Comparison of ENCODE assay signal across 7 cellular contexts in the genomic region with DNA sequence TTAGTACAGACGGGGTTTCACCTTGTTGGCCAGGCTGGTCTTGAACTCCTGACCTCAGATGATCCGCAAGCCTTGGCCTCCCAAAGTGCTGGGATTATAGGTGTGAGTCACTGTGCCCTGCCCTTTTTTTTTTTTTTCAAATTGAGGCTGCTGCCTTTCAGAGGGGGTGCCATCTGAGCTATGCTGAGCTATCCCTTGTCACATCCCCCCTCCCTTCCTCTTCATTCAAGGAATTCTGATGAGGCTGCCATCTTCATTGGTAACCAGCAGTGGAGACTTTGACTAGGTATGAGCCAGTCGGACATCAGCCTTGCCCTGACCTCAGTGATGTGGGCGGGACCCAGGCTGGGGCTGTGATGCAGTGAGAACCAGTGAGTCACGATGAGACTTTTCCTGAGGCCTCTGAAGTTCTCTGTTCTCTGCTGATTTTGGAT. TPM values are rescaled to one million over a fixed set of nuclear protein-coding genes. Genes with fewer than 3 reads are reported as not detected.
DNase-seq lines count a peak whose midpoint lies in the region; ATAC-seq, FAIRE-seq and TF ChIP-seq lines count a peak whose summit lies in the region.

No MANE protein-coding gene starts in this region.

- no peak for TF ChIP-seq CTCF in kidney (IDR thresholded peaks at IDR 0.05; ENCODE audit: borderline replicate concordance, extremely low read depth, insufficient read depth)

- no peak overlapping the region for H3K27ac ChIP-seq in kidney (ENCODE audit: low read depth in 2 of 2, low read length in 2 of 2)

- no peak overlapping the region for H3K9ac ChIP-seq in kidney (ENCODE audit: low read length in 2 of 2)

- DNase-seq in GOT3 (lab: John Stamatoyannopoulos, UW) (peak; percentile 47), RCC 7860 (ENCODE audit: low spot score) (peak; percentile 92), NCI-H2107 (lab: John Stamatoyannopoulos, UW) (no peak), NCI-H2171 treated with DMSO at 0.1 percent for 48 hours (lab: John Stamatoyannopoulos, UW) (no peak), kidney (no peak)
- DNase-seq in stimulated activated CD4-positive, alpha-beta T cell treated with anti-CD3 and anti-CD28 coated beads, Interleukin-2, amount 100 ng/mL, for 24 hours = peak; percentile 33 to 58

- H3K36me3 ChIP-seq in kidney (ENCODE audit: control insufficient read depth in 1 of 2, insufficient read depth in 2 of 2, low read length in 2 of 2) = no peaks in the 10 kb centered on the region

- intact Hi-C loops in kidney (cut with DNase I) = no loop called here

- no peaks in the 10 kb centered on the region for H3K9me3 ChIP-seq in kidney (ENCODE audit: control insufficient read depth in 1 of 2, low read length in 2 of 2)

- FAIRE-seq in RCC 7860 (lab: Jason Lieb, UNC) = peak; percentile 81
- FAIRE-seq in kidney (lab: Jason Lieb, UNC) = no peak

- ATAC-seq in esophagus mucosa = peak; percentile 94

- no peak overlapping the region for H3K4me3 ChIP-seq in kidney (ENCODE audit: low read length in 2 of 2)

- H3K4me1 ChIP-seq in kidney (ENCODE audit: control insufficient read depth in 1 of 2, insufficient read depth in 1 of 2, low read depth in 1 of 2, low read length in 2 of 2) = peaks cover 0 to 2% of the 10 kb centered on the region in 2 donors

RNA-seq across cellular contexts. Expression of gene GPT2, which starts 24.4 kb away (rescaled TPM):
- total RNA-seq in esophagus mucosa = 92.0 TPM
- 6.5 TPM for total RNA-seq in kidney
- 37.1 TPM for polyA plus RNA-seq in kidney (ENCODE audit: insufficient read depth, low read depth, low replicate concordance)

RNA-seq across cellular contexts. Expression of gene C16orf87, which starts 28.8 kb away (rescaled TPM):
- total RNA-seq in esophagus mucosa (5.9 TPM), kidney (7.2 TPM)
- polyA plus RNA-seq in kidney (ENCODE audit: insufficient read depth, low read depth, low replicate concordance) = 11.2 TPM

Comparison
In these comparisons a context has a peak if more than half of its experiments do, and no peak if none do; other contexts are left out.
1. DNase-seq: peak in GOT3 (single experiment), RCC 7860 (single experiment) and stimulated activated CD4-positive, alpha-beta T cell treated with anti-CD3 and anti-CD28 coated beads, Interleukin-2, amount 100 ng/mL, for 24 hours (2 of 2); none in NCI-H2107 (single experiment), NCI-H2171 treated with DMSO at 0.1 percent for 48 hours (single experiment) and kidney (single experiment).
2. RNA of gene GPT2, which starts 24.4 kb away (total RNA-seq): 92.0 TPM in esophagus mucosa (single experiment); 6.5 TPM in kidney (single experiment); every median in the first group is over 10 times any median in the second.